ENCODE assay signal across 8 cellular contexts in the genomic region with DNA sequence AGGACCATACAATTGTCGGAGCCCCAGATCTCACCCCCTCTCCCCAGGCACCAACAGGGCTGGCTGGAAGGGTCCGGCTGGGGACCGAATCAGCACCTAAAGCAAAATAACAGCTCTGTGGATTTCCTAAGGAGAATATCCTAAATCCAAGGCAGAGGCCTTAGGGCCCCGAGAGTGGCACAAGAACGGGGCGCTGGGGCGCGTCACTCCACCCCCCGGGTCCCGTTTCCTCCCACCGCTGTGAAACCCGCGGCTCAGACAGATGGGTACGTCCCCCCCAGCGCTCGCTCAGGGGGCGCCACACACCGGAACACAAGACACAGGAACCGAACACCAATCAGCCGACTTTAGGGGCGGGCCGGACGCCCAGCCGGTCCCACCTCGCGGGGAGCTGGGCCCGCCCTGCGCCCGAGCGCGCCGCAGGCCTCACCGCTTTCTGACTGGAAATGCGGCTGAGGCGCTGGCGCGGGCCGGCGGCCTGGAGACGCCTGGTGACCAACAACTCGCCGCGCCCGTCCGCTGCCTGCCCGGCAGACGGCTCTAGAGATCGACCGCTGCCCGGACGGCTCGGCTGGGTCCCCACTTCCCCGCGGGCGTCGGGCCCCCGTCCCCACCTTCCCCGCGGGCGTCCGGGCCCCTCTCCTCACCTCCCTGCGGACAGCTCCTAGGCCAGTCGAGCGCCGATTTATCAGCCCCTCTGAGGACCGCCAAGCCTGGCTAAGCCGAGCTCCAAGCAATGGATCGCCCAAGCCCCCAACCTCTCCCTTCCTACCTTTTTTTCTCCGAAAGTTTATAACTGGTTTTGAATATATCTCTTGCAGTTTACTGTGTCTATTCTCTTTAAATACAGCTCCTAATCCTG. TPM values are rescaled to one million over a fixed set of nuclear protein-coding genes. Genes with fewer than 3 reads are reported as not detected.
DNase-seq lines count a peak whose midpoint lies in the region; ATAC-seq and TF ChIP-seq lines count a peak whose summit lies in the region.

A gene with protein sequence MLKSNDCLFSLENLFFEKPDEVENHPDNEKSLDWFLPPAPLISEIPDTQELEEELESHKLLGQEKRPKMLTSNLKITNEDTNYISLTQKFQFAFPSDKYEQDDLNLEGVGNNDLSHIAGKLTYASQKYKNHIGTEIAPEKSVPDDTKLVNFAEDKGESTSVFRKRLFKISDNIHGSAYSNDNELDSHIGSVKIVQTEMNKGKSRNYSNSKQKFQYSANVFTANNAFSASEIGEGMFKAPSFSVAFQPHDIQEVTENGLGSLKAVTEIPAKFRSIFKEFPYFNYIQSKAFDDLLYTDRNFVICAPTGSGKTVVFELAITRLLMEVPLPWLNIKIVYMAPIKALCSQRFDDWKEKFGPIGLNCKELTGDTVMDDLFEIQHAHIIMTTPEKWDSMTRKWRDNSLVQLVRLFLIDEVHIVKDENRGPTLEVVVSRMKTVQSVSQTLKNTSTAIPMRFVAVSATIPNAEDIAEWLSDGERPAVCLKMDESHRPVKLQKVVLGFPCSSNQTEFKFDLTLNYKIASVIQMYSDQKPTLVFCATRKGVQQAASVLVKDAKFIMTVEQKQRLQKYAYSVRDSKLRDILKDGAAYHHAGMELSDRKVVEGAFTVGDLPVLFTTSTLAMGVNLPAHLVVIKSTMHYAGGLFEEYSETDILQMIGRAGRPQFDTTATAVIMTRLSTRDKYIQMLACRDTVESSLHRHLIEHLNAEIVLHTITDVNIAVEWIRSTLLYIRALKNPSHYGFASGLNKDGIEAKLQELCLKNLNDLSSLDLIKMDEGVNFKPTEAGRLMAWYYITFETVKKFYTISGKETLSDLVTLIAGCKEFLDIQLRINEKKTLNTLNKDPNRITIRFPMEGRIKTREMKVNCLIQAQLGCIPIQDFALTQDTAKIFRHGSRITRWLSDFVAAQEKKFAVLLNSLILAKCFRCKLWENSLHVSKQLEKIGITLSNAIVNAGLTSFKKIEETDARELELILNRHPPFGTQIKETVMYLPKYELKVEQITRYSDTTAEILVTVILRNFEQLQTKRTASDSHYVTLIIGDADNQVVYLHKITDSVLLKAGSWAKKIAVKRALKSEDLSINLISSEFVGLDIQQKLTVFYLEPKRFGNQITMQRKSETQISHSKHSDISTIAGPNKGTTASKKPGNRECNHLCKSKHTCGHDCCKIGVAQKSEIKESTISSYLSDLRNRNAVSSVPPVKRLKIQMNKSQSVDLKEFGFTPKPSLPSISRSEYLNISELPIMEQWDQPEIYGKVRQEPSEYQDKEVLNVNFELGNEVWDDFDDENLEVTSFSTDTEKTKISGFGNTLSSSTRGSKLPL (N-terminal part only) (minus strand): TSS at position 687 of the 862 bp plus-strand sequence. CDS start 3,755 bp downstream, outside the sequence.

- H3K27me3 Mint-ChIP-seq in CD4-positive, alpha-beta T cell: peaks cover 53% of the 10 kb centered on the region
- peaks cover 60% of the 10 kb centered on the region for H3K27me3 Mint-ChIP-seq in activated T-cell treated with anti-CD3 and anti-CD28 coated beads, Interleukin-2, amount 50 U/mL, for 24 hours
- peaks cover 18 to 56% of the 10 kb centered on the region in 2 donors for H3K27me3 Mint-ChIP-seq in natural killer cell (ENCODE audit: low read depth in 2 of 2)
- H3K27me3 Mint-ChIP-seq in stimulated activated naive CD8-positive, alpha-beta T cell treated with anti-CD3 and anti-CD28 coated beads, Interleukin-15, amount 100 ng/mL, for 72 hours: peaks cover 43% of the 10 kb centered on the region

- POLR2A ChIA-PET in CD4-positive, alpha-beta T cell (lab: Charles Lee): interaction anchor here (0.7 kb wide), 1 partner anchor 1377 kb away, joined by 3 read pairs; no protein-coding TSS in a partner anchor

- no peaks in the 10 kb centered on the region for H3K9me3 Mint-ChIP-seq in CD4-positive, alpha-beta T cell
- no peaks in the 10 kb centered on the region for H3K9me3 Mint-ChIP-seq in activated T-cell treated with anti-CD3 and anti-CD28 coated beads, Interleukin-2, amount 50 U/mL, for 24 hours
- no peaks in the 10 kb centered on the region for H3K9me3 Mint-ChIP-seq in natural killer cell
- H3K9me3 Mint-ChIP-seq in stimulated activated naive CD8-positive, alpha-beta T cell treated with anti-CD3 and anti-CD28 coated beads, Interleukin-15, amount 100 ng/mL, for 72 hours: no peaks in the 10 kb centered on the region

- peaks cover 5% of the 10 kb centered on the region for H3K4me1 Mint-ChIP-seq in CD4-positive, alpha-beta T cell (ENCODE audit: low read depth)
- H3K4me1 Mint-ChIP-seq in activated T-cell treated with anti-CD3 and anti-CD28 coated beads, Interleukin-2, amount 50 U/mL, for 24 hours (ENCODE audit: low read depth): peaks cover 6% of the 10 kb centered on the region
- H3K4me1 Mint-ChIP-seq in natural killer cell: peaks cover 5 to 6% of the 10 kb centered on the region in 2 donors
- peaks cover 7% of the 10 kb centered on the region for H3K4me1 Mint-ChIP-seq in stimulated activated naive CD8-positive, alpha-beta T cell treated with anti-CD3 and anti-CD28 coated beads, Interleukin-15, amount 100 ng/mL, for 72 hours

- CTCF ChIA-PET in CD4-positive, alpha-beta T cell (lab: Charles Lee): no interaction called here

- H3K27ac Mint-ChIP-seq in CD4-positive, alpha-beta T cell: no peak within 1 kb of the TSS
- no peak within 1 kb of the TSS for H3K27ac Mint-ChIP-seq in activated T-cell treated with anti-CD3 and anti-CD28 coated beads, Interleukin-2, amount 50 U/mL, for 24 hours
- peak within 1 kb of the TSS in 1 of 2 donors; percentile 64 for H3K27ac Mint-ChIP-seq in natural killer cell
- H3K27ac Mint-ChIP-seq in stimulated activated naive CD8-positive, alpha-beta T cell treated with anti-CD3 and anti-CD28 coated beads, Interleukin-15, amount 100 ng/mL, for 72 hours: peak within 1 kb of the TSS in 1 of 2 donors; percentile 84

- peak in 5 of 10 experiments; percentile 8 to 47 (median 23) for DNase-seq in CD4-positive, alpha-beta T cell
- DNase-seq in NCI-H526 treated with DMSO at 0.1 percent for 48 hours (lab: John Stamatoyannopoulos, UW) (peak; percentile 87), fibroblast of pulmonary artery (ENCODE audit: low read depth) (peak; percentile 74), natural killer cell (peak; percentile 50)
- peak; percentile 74 for DNase-seq in activated T-cell treated with anti-CD3 and anti-CD28 coated beads, Interleukin-2, amount 50 U/mL, for 24 hours
- peak; percentile 64 to 65 for DNase-seq in stimulated activated naive CD8-positive, alpha-beta T cell treated with anti-CD3 and anti-CD28 coated beads, Interleukin-15, amount 100 ng/mL, for 72 hours

- H3K27me3 ChIP-seq in CD4-positive, alpha-beta T cell (ENCODE audit: control insufficient read depth, insufficient read depth, low read length): peaks cover 42% of the 10 kb centered on the region

- intact Hi-C loops in CD4-positive, alpha-beta T cell (cut with DNase I, micrococcal nuclease): no loop called here
- intact Hi-C loops in natural killer cell (cut with micrococcal nuclease): no loop called here

- peak; percentile 68 for ATAC-seq in CD4-positive, alpha-beta T cell (ENCODE audit: poor library complexity)
- ATAC-seq in GM19324 (IDR thresholded peaks at IDR 0.05; ENCODE audit: low FRiP score, unreplicated experiment) (peak; percentile 79), HG03432 (IDR thresholded peaks at IDR 0.05; ENCODE audit: unreplicated experiment) (peak; percentile 95), natural killer cell (peak; percentile 89 to 97 (median 97))
- peak; percentile 97 for ATAC-seq in stimulated activated naive CD8-positive, alpha-beta T cell treated with anti-CD3 and anti-CD28 coated beads, Interleukin-15, amount 100 ng/mL, for 72 hours

- no peaks in the 10 kb centered on the region for H3K9me3 ChIP-seq in CD4-positive, alpha-beta T cell (ENCODE audit: control insufficient read depth, low read length)

- no peak for TF ChIP-seq CTCF in CD4-positive, alpha-beta T cell (IDR thresholded peaks at IDR 0.05)
- TF ChIP-seq CTCF in fibroblast of pulmonary artery (IDR thresholded peaks at IDR 0.05; ENCODE audit: low read length, missing control alignments) (no peak), natural killer cell (IDR thresholded peaks at IDR 0.05) (no peak)

- peak within 1 kb of the TSS; percentile 64 for H3K4me3 ChIP-seq in fibroblast of pulmonary artery (replicated peaks; ENCODE audit: low read depth, low read length)

- H3K4me3 Mint-ChIP-seq in CD4-positive, alpha-beta T cell: peak within 1 kb of the TSS; percentile 73
- peak within 1 kb of the TSS; percentile 72 for H3K4me3 Mint-ChIP-seq in activated T-cell treated with anti-CD3 and anti-CD28 coated beads, Interleukin-2, amount 50 U/mL, for 24 hours
- H3K4me3 Mint-ChIP-seq in natural killer cell: peak within 1 kb of the TSS; percentile 85
- peak within 1 kb of the TSS; percentile 81 to 90 for H3K4me3 Mint-ChIP-seq in stimulated activated naive CD8-positive, alpha-beta T cell treated with anti-CD3 and anti-CD28 coated beads, Interleukin-15, amount 100 ng/mL, for 72 hours

- H3K27ac ChIP-seq in CD4-positive, alpha-beta T cell (ENCODE audit: low read depth, low read length): no peak within 1 kb of the TSS

- no peaks in the 10 kb centered on the region for H3K36me3 Mint-ChIP-seq in CD4-positive, alpha-beta T cell (ENCODE audit: low read depth)
- H3K36me3 Mint-ChIP-seq in activated T-cell treated with anti-CD3 and anti-CD28 coated beads, Interleukin-2, amount 50 U/mL, for 24 hours (ENCODE audit: low read depth): no peaks in the 10 kb centered on the region
- H3K36me3 Mint-ChIP-seq in natural killer cell: no peaks in the 10 kb centered on the region

RNA-seq across cellular contexts. Expression of the gene that starts here (rescaled TPM):
- not detected for total RNA-seq in CD4-positive, alpha-beta T cell
- total RNA-seq in natural killer cell: under 1 TPM in 1 of 3 donors, not detected in 2; 0.86 TPM

Comparison
In these comparisons a context has a peak if more than half of its experiments do, and no peak if none do; other contexts are left out.
1. Peak in ATAC-seq in CD4-positive, alpha-beta T cell; RNA of the gene not detected or under 1 TPM.
2. Peak in DNase-seq and ATAC-seq in natural killer cell; RNA of the gene not detected or under 1 TPM.